In genomic region chr19:39432677-39433025, GRCh38 we compare ENCODE assay signal across 1 cellular context.
TF ChIP-seq lines count a peak whose summit lies in the region.

No MANE protein-coding gene starts in this region.

TF ChIP-seq in K562, 482 proteins besides CTCF, POLR2A, EP300 and RAD21:
- TF ChIP-seq SP2 (IDR thresholded peaks at IDR 0.05; ENCODE audit: extremely low read depth, low read depth, low read length, poor library complexity, severe bottlenecking): no peak
- no peak for TF ChIP-seq HNRNPUL1 (IDR thresholded peaks at IDR 0.05; ENCODE audit: low read length)
- 0 out of 2 replicates have a peak, but pooled peaks have one; percentile 35 for TF ChIP-seq THRB (CRISPR knock-in tag; conservative IDR thresholded peaks at IDR 0.05)
- TF ChIP-seq SUPT5H (IDR thresholded peaks at IDR 0.05): peak; percentile 22
- TF ChIP-seq, protein P1, sequence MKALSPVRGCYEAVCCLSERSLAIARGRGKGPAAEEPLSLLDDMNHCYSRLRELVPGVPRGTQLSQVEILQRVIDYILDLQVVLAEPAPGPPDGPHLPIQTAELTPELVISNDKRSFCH (CRISPR knock-in tag; IDR thresholded peaks at IDR 0.05): no peak
- TF ChIP-seq, protein P1 (tag; IDR thresholded peaks at IDR 0.05): no peak
- no peak for TF ChIP-seq SMAD2 (IDR thresholded peaks at IDR 0.05; ENCODE audit: low read depth, low read length)
- TF ChIP-seq POLR2B (IDR thresholded peaks at IDR 0.05; ENCODE audit: low read depth, partially characterized antibody): peak; percentile 22
- TF ChIP-seq, protein P2, sequence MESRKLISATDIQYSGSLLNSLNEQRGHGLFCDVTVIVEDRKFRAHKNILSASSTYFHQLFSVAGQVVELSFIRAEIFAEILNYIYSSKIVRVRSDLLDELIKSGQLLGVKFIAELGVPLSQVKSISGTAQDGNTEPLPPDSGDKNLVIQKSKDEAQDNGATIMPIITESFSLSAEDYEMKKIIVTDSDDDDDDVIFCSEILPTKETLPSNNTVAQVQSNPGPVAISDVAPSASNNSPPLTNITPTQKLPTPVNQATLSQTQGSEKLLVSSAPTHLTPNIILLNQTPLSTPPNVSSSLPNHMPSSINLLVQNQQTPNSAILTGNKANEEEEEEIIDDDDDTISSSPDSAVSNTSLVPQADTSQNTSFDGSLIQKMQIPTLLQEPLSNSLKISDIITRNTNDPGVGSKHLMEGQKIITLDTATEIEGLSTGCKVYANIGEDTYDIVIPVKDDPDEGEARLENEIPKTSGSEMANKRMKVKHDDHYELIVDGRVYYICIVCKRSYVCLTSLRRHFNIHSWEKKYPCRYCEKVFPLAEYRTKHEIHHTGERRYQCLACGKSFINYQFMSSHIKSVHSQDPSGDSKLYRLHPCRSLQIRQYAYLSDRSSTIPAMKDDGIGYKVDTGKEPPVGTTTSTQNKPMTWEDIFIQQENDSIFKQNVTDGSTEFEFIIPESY (CRISPR knock-in tag; IDR thresholded peaks at IDR 0.05): peak; percentile 23; the same call in 1 of the 2 replicates
TF ChIP-seq in K562: peak in this region for 4.
